Comparison of ENCODE assay signal across 23 cellular contexts in the genomic region with DNA sequence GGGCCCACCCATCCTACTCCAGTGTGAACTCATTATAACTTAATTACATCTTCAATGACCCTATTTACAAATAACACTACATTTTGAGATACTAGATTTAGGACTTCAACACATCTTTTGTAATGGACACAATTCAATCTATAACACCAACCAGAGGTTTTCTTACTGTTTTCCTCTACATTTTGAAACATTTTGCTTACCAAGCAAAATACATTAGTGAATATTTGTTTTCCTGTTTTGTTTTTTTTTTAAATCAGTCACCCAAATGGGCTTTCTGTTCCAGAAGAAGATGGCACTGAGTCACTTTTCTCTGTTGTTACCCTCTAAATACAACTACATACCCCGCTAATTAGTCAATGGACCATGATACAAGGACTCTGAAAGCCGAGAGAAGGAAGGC.
"Had no signal": no experiment of that assay in that cellular context is flagged by ENCODE, and none has a peak within 500 bp of the region (broad histone marks: within the 10 kb centered on the region; RNA-seq: fewer than 3 reads in every experiment).

No MANE protein-coding gene starts in this region.

- H3K4me3 ChIP-seq: neural progenitor cell, smooth muscle cell, thyroid gland, vagina had no signal

- DNase-seq: cortex of kidney; effector CD4-positive, alpha-beta T cell; mesendoderm; midbrain; naive thymus-derived CD4-positive, alpha-beta T cell; stimulated activated CD4-positive, alpha-beta T cell treated with anti-CD3 and anti-CD28 coated beads, Interleukin-12 subunit alpha, Interleukin-12 subunit beta, amount 100 ng/mL, for 4 hours; stimulated activated CD4-positive, alpha-beta T cell treated with anti-CD3 and anti-CD28 coated beads, Interleukin-1b, Interleukin-23, amount 100 ng/mL, for 48 hours; stimulated activated CD4-positive, alpha-beta T cell treated with anti-CD3 and anti-CD28 coated beads, Interleukin-4, amount 100 ng/mL, for 1 hour; stimulated activated CD8-positive, alpha-beta memory T cell treated with anti-CD3 and anti-CD28 coated beads, Interleukin-4, amount 100 ng/mL, for 48 hours; stimulated activated naive CD4-positive, alpha-beta T cell; stimulated activated naive CD8-positive, alpha-beta T cell treated with anti-CD3 and anti-CD28 coated beads, Interleukin-15, amount 100 ng/mL, for 72 hours; thyroid gland; trophoblast cell had no signal

- H3K27me3 ChIP-seq: neural progenitor cell, thyroid gland, vagina had no signal

- H3K27ac Mint-ChIP-seq: naive thymus-derived CD4-positive, alpha-beta T cell; nephron; neural progenitor cell; progenitor cell of endocrine pancreas; stimulated activated naive CD8-positive, alpha-beta T cell treated with anti-CD3 and anti-CD28 coated beads, Interleukin-15, amount 100 ng/mL, for 72 hours had no signal

- H3K4me1 ChIP-seq: thyroid gland, vagina had no signal

- H3K36me3 Mint-ChIP-seq: neural progenitor cell had no signal

- H2AFZ ChIP-seq: neural progenitor cell, parathyroid adenoma had no signal

- H3K9me3 ChIP-seq: thyroid gland, vagina had no signal

- FAIRE-seq: frontal cortex, keratinocyte had no signal

- ATAC-seq: left lobe of liver; naive thymus-derived CD4-positive, alpha-beta T cell; sciatic nerve; stimulated activated naive CD8-positive, alpha-beta T cell treated with anti-CD3 and anti-CD28 coated beads, Interleukin-15, amount 100 ng/mL, for 72 hours had no signal

- H3K79me2 ChIP-seq: parathyroid adenoma had no signal

- H3K36me3 ChIP-seq: neural progenitor cell, thyroid gland, vagina had no signal

- H3K27ac ChIP-seq: neural progenitor cell, parathyroid adenoma, thyroid gland, vagina had no signal

- H3K4me2 ChIP-seq: neural progenitor cell, smooth muscle cell had no signal
